Comparison of ENCODE assay signal across 23 cellular contexts in genomic region chr11:59062602-59063529, GRCh38. TPM values are rescaled to one million over a fixed set of nuclear protein-coding genes. Genes with fewer than 3 reads are reported as not detected.
DNase-seq lines count a peak whose midpoint lies in the region; ATAC-seq and TF ChIP-seq lines count a peak whose summit lies in the region.
"Had no signal": no experiment of that assay in that cellular context is flagged by ENCODE, and none has a peak within 500 bp of the region (broad histone marks: within the 10 kb centered on the region; RNA-seq: fewer than 3 reads in every experiment).

No MANE protein-coding gene starts in this region.

- no peaks in the 10 kb centered on the region for H3K36me3 ChIP-seq in uterus
- no peaks in the 10 kb centered on the region for H3K36me3 ChIP-seq in left ventricle myocardium inferior
- H3K36me3 ChIP-seq: heart right ventricle, pancreas, suprapubic skin had no signal

- intact Hi-C loops in uterus (cut with DNase I; ENCODE audit: low total_unique reads) (no loop called here), left ventricle myocardium inferior (cut with micrococcal nuclease) (no loop called here)

- no peak for ATAC-seq in HG03342 (IDR thresholded peaks at IDR 0.05; ENCODE audit: unreplicated experiment)
- ATAC-seq: heart right ventricle, pancreas, sciatic nerve had no signal

- H3K4me1 ChIP-seq in uterus = no peaks in the 10 kb centered on the region
- peaks cover 4% of the 10 kb centered on the region for H3K4me1 ChIP-seq in left ventricle myocardium inferior
- H3K4me1 ChIP-seq: pancreas had no signal

- H3K9me3 ChIP-seq in uterus (no peaks in the 10 kb centered on the region), left ventricle myocardium inferior (replicated peaks) (no peaks in the 10 kb centered on the region)
- H3K9me3 ChIP-seq: heart right ventricle, pancreas, suprapubic skin had no signal

- H3K27ac ChIP-seq in uterus = no peak overlapping the region
- H3K27ac ChIP-seq in left ventricle myocardium inferior (replicated peaks) = no peak overlapping the region
- H3K27ac ChIP-seq: heart right ventricle, HL-60, pancreas, suprapubic skin had no signal

- H3K4me3 ChIP-seq in GM12865 (ENCODE audit: low read depth, low read length) = peak overlapping the region; percentile 29; the same call in 1 of the 2 replicates
- H3K4me3 ChIP-seq in fibroblast of villous mesenchyme (ENCODE audit: low read depth, low read length) = no peak overlapping the region
- H3K4me3 ChIP-seq in uterus = no peak overlapping the region
- H3K4me3 ChIP-seq in left ventricle myocardium inferior = no peak overlapping the region
- H3K4me3 ChIP-seq: heart right ventricle, pancreas, suprapubic skin had no signal

- DNase-seq in GM12865 (ENCODE audit: low read depth) = no peak
- DNase-seq in SK-MEL-5 (ENCODE audit: low read depth, low spot score) = peak; percentile 10
- DNase-seq in fibroblast of villous mesenchyme (ENCODE audit: low read depth) = peak; percentile 19
- peak; percentile 6 for DNase-seq in pons (ENCODE audit: low spot score)
- no peak for DNase-seq in uterus
- no peak for DNase-seq in left ventricle myocardium inferior
- DNase-seq: activated B cell treated with CpG ODN at 0.5 μM for 24 hours; activated CD4-positive, alpha-beta T cell treated with anti-CD3 and anti-CD28 coated beads, Interleukin-2, amount 50 U/mL, for 48 hours; activated effector memory CD4-positive, alpha-beta T cell treated with anti-CD3 and anti-CD28 coated beads, Interleukin-2, amount 50 U/mL, for 16 hours; CD4-positive, alpha-beta memory T cell; cortex of kidney; DMS79 treated with DMSO at 0.1 percent for 48 hours; heart right ventricle; NCI-H774; SHP77 treated with DMSO at 0.1 percent for 48 hours; T-helper 2 cell had no signal

- TF ChIP-seq CTCF in GM12865 (IDR thresholded peaks at IDR 0.05; ENCODE audit: insufficient read depth, low read depth, low read length, missing control alignments) = no peak
- no peak for TF ChIP-seq CTCF in fibroblast of villous mesenchyme (IDR thresholded peaks at IDR 0.05; ENCODE audit: insufficient read depth, low read depth, low read length)
- TF ChIP-seq CTCF in uterus (IDR thresholded peaks at IDR 0.05) = no peak
- no peak for TF ChIP-seq CTCF in left ventricle myocardium inferior (IDR thresholded peaks at IDR 0.05; ENCODE audit: borderline replicate concordance)

- TF ChIP-seq POLR2A in uterus (IDR thresholded peaks at IDR 0.05) = no peak

- H3K27me3 ChIP-seq in uterus = peaks cover 0 to 4% of the 10 kb centered on the region in 2 donors
- peaks cover 91% of the 10 kb centered on the region for H3K27me3 ChIP-seq in left ventricle myocardium inferior (ENCODE audit: low read depth)

- in situ Hi-C loops in SK-MEL-5 (cut with HindIII; ENCODE audit: low pct_unique_long_range_greater_than_20kb, low sequenced_read_pairs) = no loop called here

RNA-seq across cellular contexts. Expression of gene GLYATL1B, which starts 23.2 kb away (rescaled TPM):
- not detected in 2 replicates for total RNA-seq in SK-MEL-5 (2014; rRNA removed; shearing (Covaris generic))
- polyA plus RNA-seq in SK-MEL-5 (2015; cell fraction: cytosol; rRNA removed) = not detected in 2 replicates
- not detected in 2 replicates for polyA plus RNA-seq in SK-MEL-5 (2015; cell fraction: nucleus; rRNA removed)
- total RNA-seq in fibroblast of villous mesenchyme (not detected in 2 replicates), uterus (not detected), left ventricle myocardium inferior (not detected)
- total RNA-seq: activated B cell treated with CpG ODN at 0.5 μM for 24 hours; CD4-positive, alpha-beta memory T cell; heart right ventricle; lung microvascular endothelial cell; myocyte; pancreas; sciatic nerve; suprapubic skin had no signal
- polyA plus RNA-seq: CD4-positive, alpha-beta memory T cell; heart right ventricle; pancreas had no signal

RNA-seq across cellular contexts. Expression of gene FAM111B, which starts 44.2 kb away (rescaled TPM):
- total RNA-seq in SK-MEL-5 (2014; rRNA removed; shearing (Covaris generic)) = 6.8 and 7.2 TPM in 2 replicates
- polyA plus RNA-seq in SK-MEL-5 (2015; cell fraction: cytosol; rRNA removed) = 3.9 and 4.2 TPM in 2 replicates
- 3.7 and 5.1 TPM in 2 replicates for polyA plus RNA-seq in SK-MEL-5 (2015; cell fraction: nucleus; rRNA removed)
- total RNA-seq in fibroblast of villous mesenchyme (12.1 and 12.2 TPM in 2 replicates), uterus (10 to 100 TPM in 1 of 4 donors, not detected in 3; 18.5 TPM), left ventricle myocardium inferior (1.1 TPM)

Comparison
In these comparisons a context has a peak if more than half of its experiments do, and no peak if none do; other contexts are left out.
1. DNase-seq: peak in SK-MEL-5 (single experiment), fibroblast of villous mesenchyme (single experiment) and pons (single experiment); none in GM12865 (single experiment), uterus (0 of 2) and left ventricle myocardium inferior (single experiment).